15 cellular contexts compared by ENCODE assay signal in the genomic region with DNA sequence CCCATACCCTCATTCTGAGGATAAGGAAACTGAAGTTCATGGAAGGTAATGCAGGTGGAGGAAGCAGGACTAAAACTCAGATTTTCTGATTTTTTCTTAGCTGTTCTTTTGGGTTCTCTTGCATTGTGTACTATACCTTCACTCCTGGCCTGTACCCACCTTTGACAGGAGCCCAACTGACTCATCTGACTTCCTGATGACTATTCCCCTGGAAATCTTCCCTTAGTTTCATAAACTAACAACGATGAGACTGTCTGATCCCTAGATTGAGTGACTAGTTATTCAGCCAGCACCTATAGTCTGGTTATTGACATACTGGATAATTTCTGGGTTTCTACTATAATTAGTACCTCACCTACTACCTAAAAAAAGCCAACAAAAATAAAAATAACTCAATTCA. TPM values are rescaled to one million over a fixed set of nuclear protein-coding genes. Genes with fewer than 3 reads are reported as not detected.
DNase-seq lines count a peak whose midpoint lies in the region; ATAC-seq and TF ChIP-seq lines count a peak whose summit lies in the region.
"Had no signal": no experiment of that assay in that cellular context is flagged by ENCODE, and none has a peak within 500 bp of the region (broad histone marks: within the 10 kb centered on the region; RNA-seq: fewer than 3 reads in every experiment).

No MANE protein-coding gene starts in this region.

- H3K14ac ChIP-seq in neuronal stem cell (ENCODE audit: low read length): no peak overlapping the region

- in situ Hi-C loops in GM23248 (cut with MboI): no loop called here

- H3K4me3 ChIP-seq in GM23248 (no peak overlapping the region), PC-9 (0 out of 2 replicates have a peak overlapping the region, but pooled peaks have one; percentile 10), neuronal stem cell (ENCODE audit: low read length in 2 of 2) (no peak overlapping the region)

- BruUV-seq in PC-9 (replicated peaks; lab: Mats Ljungman, UMichigan): no TSS peak

- H3K79me1 ChIP-seq in neuronal stem cell (ENCODE audit: low read depth, low read length): no peaks in the 10 kb centered on the region

- H3K79me2 ChIP-seq in GM23248 (ENCODE audit: insufficient read depth) (no peaks in the 10 kb centered on the region), PC-9 (ENCODE audit: low read depth) (peaks cover 42% of the 10 kb centered on the region)

- CTCF ChIA-PET in PC-9 (lab: Charles Lee): interaction anchor here (0.5 kb wide), 1 partner anchor 779 kb away, joined by 3 read pairs; no protein-coding TSS in a partner anchor

- H4K8ac ChIP-seq in neuronal stem cell (ENCODE audit: low read depth, low read length): no peak overlapping the region

- H3F3A ChIP-seq in GM23248 (ENCODE audit: insufficient read depth): no peaks in the 10 kb centered on the region
- H3F3A ChIP-seq in PC-9 (ENCODE audit: insufficient read depth, low read depth): peaks cover 42% of the 10 kb centered on the region

- H2BK5ac ChIP-seq in neuronal stem cell (ENCODE audit: low read length): no peak overlapping the region

- no peak overlapping the region for H2BK120ac ChIP-seq in neuronal stem cell (ENCODE audit: low read depth, low read length)

- H3K9me2 ChIP-seq in GM23248 (ENCODE audit: insufficient read depth): no peaks in the 10 kb centered on the region
- no peaks in the 10 kb centered on the region for H3K9me2 ChIP-seq in PC-9 (ENCODE audit: insufficient read depth)

- H3K18ac ChIP-seq in neuronal stem cell (ENCODE audit: low read length): no peak overlapping the region

- H3K27me3 ChIP-seq in GM23248 (replicated peaks; ENCODE audit: insufficient read depth) (peaks cover 22% of the 10 kb centered on the region), PC-9 (ENCODE audit: insufficient read depth, low read depth) (no peaks in the 10 kb centered on the region), neuronal stem cell (ENCODE audit: control insufficient read depth in 3 of 3, insufficient read depth in 3 of 3, low read depth in 1 of 3, low read length in 3 of 3) (peaks cover 0 to 18% (median 0%) of the 10 kb centered on the region in 3 experiments)

- H3K23ac ChIP-seq in neuronal stem cell (ENCODE audit: low read depth, low read length, poor library complexity): no peak overlapping the region

- H3K9me3 ChIP-seq in GM23248 (ENCODE audit: low read depth): no peaks in the 10 kb centered on the region
- H3K9me3 ChIP-seq in PC-9 (ENCODE audit: insufficient read depth, low read depth): no peaks in the 10 kb centered on the region
- no peaks in the 10 kb centered on the region for H3K9me3 ChIP-seq in neuronal stem cell (replicated peaks in 1 of 2; ENCODE audit: control insufficient read depth in 2 of 2, insufficient read depth in 1 of 2, low read depth in 1 of 2, low read length in 2 of 2)

- ATAC-seq in HG03135 (IDR thresholded peaks at IDR 0.05; ENCODE audit: unreplicated experiment) (no peak), GM21360 (IDR thresholded peaks at IDR 0.05; ENCODE audit: unreplicated experiment) (no peak)

- 0 to 5% methylated on average over 1 of the region's 1 CpG for whole genome bisulfite sequencing in GM23248 (ENCODE audit: low coverage in 1 of 2, low lambda C conversion rate in 2 of 2, missing lambda C conversion rate in 2 of 2), 2 experiments
- no CpG with 5 or more reads among the region's 1 CpG for WGBS in neuronal stem cell (ENCODE audit: extremely low coverage in 2 of 2, insufficient read length in 2 of 2, insufficient replicate concordance in 1 of 2), 2 donors

- H2AFZ ChIP-seq in GM23248: no peak overlapping the region
- H2AFZ ChIP-seq in PC-9: peak overlapping the region; percentile 66
- no peak overlapping the region for H2AFZ ChIP-seq in neuronal stem cell (ENCODE audit: low read length)

- no peak overlapping the region for H3K27ac ChIP-seq in GM23248
- peak overlapping the region; percentile 89 for H3K27ac ChIP-seq in PC-9
- peak overlapping the region; percentile 97 for H3K27ac ChIP-seq in epithelial cell of prostate
- H3K27ac ChIP-seq in neuronal stem cell (replicated peaks; ENCODE audit: low read length): no peak overlapping the region

- H2BK12ac ChIP-seq in neuronal stem cell (ENCODE audit: low read length): no peak overlapping the region

- peak; percentile 7 for DNase-seq in GM23248
- peak; percentile 17 to 72 for DNase-seq in PC-9
- peak; percentile 69 for DNase-seq in epithelial cell of prostate (ENCODE audit: low read depth, low spot score)
- DNase-seq in neuronal stem cell (ENCODE audit: low spot score): no peak
- DNase-seq in D341Med (ENCODE audit: low spot score): no peak
- no peak for DNase-seq in GM03348 (ENCODE audit: low spot score)
- DNase-seq: DMS79, HCEC 1CT, MM.1S, NCI-H1105, NCI-H187, NCI-H446 treated with DMSO at 0.1 percent for 48 hours, NCI-H748 treated with DMSO at 0.1 percent for 48 hours had no signal

- H3K4me2 ChIP-seq in GM23248 (ENCODE audit: unreplicated experiment): no peak overlapping the region
- peak overlapping the region; percentile 56 for H3K4me2 ChIP-seq in PC-9
- H3K4me2 ChIP-seq in neuronal stem cell (ENCODE audit: insufficient read depth, low read length, poor library complexity, severe bottlenecking): no peak overlapping the region

- H4K20me1 ChIP-seq in GM23248 (ENCODE audit: insufficient read depth): no peaks in the 10 kb centered on the region
- H4K20me1 ChIP-seq in PC-9 (ENCODE audit: insufficient read depth): no peaks in the 10 kb centered on the region

- H2AK5ac ChIP-seq in neuronal stem cell (ENCODE audit: low read depth, low read length): no peak overlapping the region

- no peak overlapping the region for H3K4ac ChIP-seq in neuronal stem cell (ENCODE audit: low read length)

- no peak for TF ChIP-seq CTCF in PC-9 (conservative IDR thresholded peaks at IDR 0.05)

- intact Hi-C loops in PC-9 (cut with micrococcal nuclease; ENCODE audit: unreplicated experiment): no loop called here

- POLR2A ChIA-PET in PC-9 (lab: Charles Lee; ENCODE audit: unreplicated experiment): interaction anchor here (0.6 to 0.7 kb wide), 2 partner anchors 183 to 240 kb away, joined by 3 to 4 read pairs; no protein-coding TSS in a partner anchor

- H3K4me1 ChIP-seq in GM23248 (ENCODE audit: insufficient read depth) (no peaks in the 10 kb centered on the region), PC-9 (replicated peaks; ENCODE audit: insufficient read depth) (peaks cover 55% of the 10 kb centered on the region), neuronal stem cell (ENCODE audit: control insufficient read depth in 2 of 2, insufficient read depth in 1 of 2, low read depth in 1 of 2, low read length in 2 of 2) (no peaks in the 10 kb centered on the region)

- H3K9ac ChIP-seq in GM23248 (no peak overlapping the region), neuronal stem cell (ENCODE audit: low read depth, low read length, poor library complexity) (peak overlapping the region; percentile 32)

- H4K91ac ChIP-seq in neuronal stem cell (ENCODE audit: low read depth, low read length, poor library complexity): no peak overlapping the region

- no peaks in the 10 kb centered on the region for H3K36me3 ChIP-seq in GM23248 (ENCODE audit: low read depth)
- 0 out of 2 replicates have a peak, but pooled peaks cover 5% of the 10 kb centered on the region for H3K36me3 ChIP-seq in PC-9 (ENCODE audit: low read depth)
- no peaks in the 10 kb centered on the region for H3K36me3 ChIP-seq in neuronal stem cell (replicated peaks in 1 of 2; ENCODE audit: control insufficient read depth in 2 of 2, insufficient read depth in 2 of 2, low read length in 2 of 2)

- H2BK15ac ChIP-seq in neuronal stem cell (ENCODE audit: low read length): no peak overlapping the region

RNA-seq across cellular contexts. Expression of gene CRYBG1, which starts 10.1 kb away (rescaled TPM):
- total RNA-seq in GM23248 (2014; rRNA removed; shearing (Covaris generic)): 6.2 and 8.4 TPM in 2 replicates
- 1.9 and 2.1 TPM in 2 replicates for polyA plus RNA-seq in GM23248 (2016; fragmentation: Nextera tagmentation; extraction: Ambion mirVana)
- 42.7 and 49.3 TPM in 2 replicates for total RNA-seq in PC-9 (2021)
- 0.01 TPM for polyA plus RNA-seq in neuronal stem cell (2013, experiment 1 of 2)
- polyA plus RNA-seq in neuronal stem cell (2013, experiment 2 of 2): 0.01 TPM

RNA-seq across cellular contexts. Expression of gene ATG5, which starts 45.1 kb away (rescaled TPM):
- total RNA-seq in GM23248 (2014; rRNA removed; shearing (Covaris generic)): 39.4 and 46.2 TPM in 2 replicates
- polyA plus RNA-seq in GM23248 (2016; fragmentation: Nextera tagmentation; extraction: Ambion mirVana): 44.2 and 45.2 TPM in 2 replicates
- total RNA-seq in PC-9 (2021): 38.1 and 39.8 TPM in 2 replicates
- polyA plus RNA-seq in neuronal stem cell (2013, experiment 1 of 2): 16.6 TPM
- polyA plus RNA-seq in neuronal stem cell (2013, experiment 2 of 2): 17.8 TPM

Comparison
In these comparisons a context has a peak if more than half of its experiments do, and no peak if none do; other contexts are left out.
1. DNase-seq: peak in GM23248 (single experiment), PC-9 (2 of 2) and epithelial cell of prostate (single experiment); none in neuronal stem cell (single experiment), D341Med (single experiment) and GM03348 (single experiment).
2. H3K27ac ChIP-seq: peak in PC-9 (single experiment) and epithelial cell of prostate (single experiment); none in GM23248 (single experiment) and neuronal stem cell (single experiment).